Comparison of ENCODE assay signal across 8 cellular contexts in the genomic region with DNA sequence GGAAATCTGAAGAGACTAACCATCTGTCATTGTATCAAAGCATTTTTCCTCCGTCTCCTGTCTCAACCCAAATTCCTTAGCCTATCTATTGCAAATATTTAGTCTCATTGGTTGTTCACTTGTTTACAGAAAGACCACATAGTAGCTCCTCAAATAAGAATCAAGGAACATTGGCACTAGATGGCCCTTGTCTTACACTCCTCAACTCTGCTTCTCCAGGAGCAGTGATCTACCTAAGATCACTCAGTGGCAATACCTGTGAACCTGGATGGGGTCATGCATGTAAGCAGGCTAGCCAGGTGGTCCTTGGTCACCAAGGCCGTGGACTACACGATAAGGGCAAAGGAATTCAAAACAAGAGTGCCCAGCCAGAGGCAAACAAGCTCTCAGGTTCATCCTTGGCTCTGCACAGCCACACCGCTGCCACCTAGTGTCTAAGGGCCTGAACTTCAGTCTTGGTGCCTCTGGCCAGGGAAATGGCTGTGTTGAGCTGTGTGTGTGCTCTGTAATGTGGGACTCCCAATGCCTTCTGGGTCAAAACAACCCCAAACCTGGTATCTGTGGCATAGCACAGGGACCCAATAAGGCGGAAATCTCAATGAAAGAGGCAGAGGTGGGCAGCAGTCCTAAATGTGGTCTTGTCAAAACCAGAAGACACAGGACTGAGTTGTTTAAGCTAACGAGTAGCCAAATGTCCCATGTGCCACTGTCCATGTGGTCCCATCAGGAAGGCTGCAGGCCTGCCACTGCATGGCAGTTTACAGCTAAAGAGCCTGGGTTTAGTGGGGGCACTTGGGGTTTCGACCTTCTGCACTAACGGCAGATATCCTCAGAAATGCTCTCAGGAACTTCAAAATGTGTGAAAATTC. TPM values are rescaled to one million over a fixed set of nuclear protein-coding genes. Genes with fewer than 3 reads are reported as not detected.
DNase-seq lines count a peak whose midpoint lies in the region; ATAC-seq and TF ChIP-seq lines count a peak whose summit lies in the region.

No MANE protein-coding gene starts in this region.

- no peaks in the 10 kb centered on the region for H3K79me2 ChIP-seq in H9 (ENCODE audit: insufficient read depth, low read length)

- no peak overlapping the region for H3K9ac ChIP-seq in H9 (ENCODE audit: extremely low read depth, insufficient read length, low read length)

- H4K8ac ChIP-seq in H9 (replicated peaks; ENCODE audit: insufficient read length, low read depth, low read length) = no peak overlapping the region

- H2BK5ac ChIP-seq in H9 (ENCODE audit: insufficient read length, low read length) = no peak overlapping the region

- H3K4me1 ChIP-seq in H9 (ENCODE audit: insufficient read depth, low read length) (peaks cover 2% of the 10 kb centered on the region; the same call in 1 of the 2 replicates), testis (peaks cover 20% of the 10 kb centered on the region)

- no CpG with 5 or more reads among the region's 8 CpGs for WGBS in H9 (ENCODE audit: extremely low coverage, insufficient read length, low lambda C conversion rate)
- WGBS in testis, 2 donors = 55 to 57% methylated on average over 8 of the region's 8 CpGs

- peaks cover 5 to 6% of the 10 kb centered on the region in 2 experiments for H3K4me1 Mint-ChIP-seq in H9
- H3K4me1 Mint-ChIP-seq in activated T-cell treated with anti-CD3 and anti-CD28 coated beads, Interleukin-2, amount 50 U/mL, for 72 hours (ENCODE audit: low read depth) = peaks cover 14% of the 10 kb centered on the region

- no peaks in the 10 kb centered on the region for H3K27me3 Mint-ChIP-seq in H9 (ENCODE audit: low read depth)
- H3K27me3 Mint-ChIP-seq in activated T-cell treated with anti-CD3 and anti-CD28 coated beads, Interleukin-2, amount 50 U/mL, for 72 hours (ENCODE audit: low read depth) = no peaks in the 10 kb centered on the region

- H3K27ac ChIP-seq in H9 (ENCODE audit: insufficient read length, low read depth, low read length) (no peak overlapping the region), testis (no peak overlapping the region)

- no peak overlapping the region for H2BK12ac ChIP-seq in H9 (ENCODE audit: insufficient read length, low read depth, low read length)

- H3K9me3 ChIP-seq in H9 (ENCODE audit: control insufficient read depth, low read depth, low read length) (no peaks in the 10 kb centered on the region), testis (no peaks in the 10 kb centered on the region)

- no peak overlapping the region for H2BK15ac ChIP-seq in H9 (ENCODE audit: low read depth, low read length)

- no peak overlapping the region for H2AFZ ChIP-seq in H9 (ENCODE audit: low read length)

- DNase-seq in GM04504 (ENCODE audit: low read depth) (peak; percentile 52), H9 (peak; percentile 90), LoVo (ENCODE audit: low spot score) (peak; percentile 74), RPMI7951 (ENCODE audit: low read depth) (peak; percentile 63), fibroblast of peridontal ligament (ENCODE audit: extremely low read depth) (peak; percentile 78), nucleus accumbens (lab: John Stamatoyannopoulos, UW) (peak in 49 of 56 donors; percentile 11 to 82 (median 43)), testis (peak; percentile 87)
- peak; percentile 74 to 75 for DNase-seq in activated T-cell treated with anti-CD3 and anti-CD28 coated beads, Interleukin-2, amount 50 U/mL, for 72 hours

- no peak overlapping the region for H3T11ph ChIP-seq in H9 (ENCODE audit: low read length)

- H3K79me1 ChIP-seq in H9 (ENCODE audit: insufficient read depth, low read depth, low read length, poor library complexity, severe bottlenecking) = no peaks in the 10 kb centered on the region

- peaks cover 0 to 6% (median 3%) of the 10 kb centered on the region in 3 experiments; a peak in 5 of 7 replicates for H3K36me3 Mint-ChIP-seq in H9 (ENCODE audit: insufficient read depth in 1 of 3, low read depth in 3 of 3)
- no peaks in the 10 kb centered on the region for H3K36me3 Mint-ChIP-seq in activated T-cell treated with anti-CD3 and anti-CD28 coated beads, Interleukin-2, amount 50 U/mL, for 72 hours (ENCODE audit: insufficient read depth in 2 of 2)

- no peaks in the 10 kb centered on the region for H3K23me2 ChIP-seq in H9 (ENCODE audit: insufficient read length, low read depth, low read length, poor library complexity, severe bottlenecking)

- intact Hi-C loops in testis (cut with DNase I; ENCODE audit: low total_unique reads) = loop anchor here (10.0 kb wide), 1 partner anchor 53 kb away; a partner anchor contains a TSS

- no peak overlapping the region for H3K4me2 ChIP-seq in H9 (ENCODE audit: insufficient read depth, insufficient read length, low read length)

- H3K27ac Mint-ChIP-seq in H9 = peak overlapping the region in 2 of 3 experiments; percentile 2 to 78; a peak in 2 of 7 replicates
- peak overlapping the region; percentile 38 for H3K27ac Mint-ChIP-seq in activated T-cell treated with anti-CD3 and anti-CD28 coated beads, Interleukin-2, amount 50 U/mL, for 72 hours

- no peak overlapping the region for H3K4ac ChIP-seq in H9 (ENCODE audit: low read depth, low read length)

- H3K14ac ChIP-seq in H9 (ENCODE audit: insufficient read depth, low read length) = no peak overlapping the region

- peak; percentile 82 for ATAC-seq in activated T-cell treated with anti-CD3 and anti-CD28 coated beads, Interleukin-2, amount 50 U/mL, for 72 hours (replicated peaks in 1 of 2)

- H3K4me3 Mint-ChIP-seq in H9 = no peak overlapping the region
- no peak overlapping the region for H3K4me3 Mint-ChIP-seq in activated T-cell treated with anti-CD3 and anti-CD28 coated beads, Interleukin-2, amount 50 U/mL, for 72 hours

- H4K20me1 ChIP-seq in H9 (ENCODE audit: control insufficient read depth, insufficient read depth, insufficient read length) = no peaks in the 10 kb centered on the region

- H3K27me3 ChIP-seq in H9 (ENCODE audit: insufficient read depth, low read length) = no peaks in the 10 kb centered on the region
- H3K27me3 ChIP-seq in testis = no peaks in the 10 kb centered on the region

- no peak overlapping the region for H3K56ac ChIP-seq in H9 (ENCODE audit: insufficient read length, low read depth, low read length)

- peak; percentile 88 for TF ChIP-seq CTCF in H9 (conservative IDR thresholded peaks at IDR 0.05)
- TF ChIP-seq CTCF in testis (IDR thresholded peaks at IDR 0.05) = peak; percentile 60 to 78 (median 75)

- no peak overlapping the region for H3K18ac ChIP-seq in H9 (ENCODE audit: insufficient read length, low read depth, low read length)

- H4K91ac ChIP-seq in H9 (ENCODE audit: insufficient read length, low read depth, low read length) = no peak overlapping the region

- no peak overlapping the region for H2BK120ac ChIP-seq in H9 (ENCODE audit: low read depth, low read length, poor library complexity, severe bottlenecking)

- H2BK20ac ChIP-seq in H9 (ENCODE audit: low read depth, low read length, poor library complexity, severe bottlenecking) = no peak overlapping the region

- TF ChIP-seq POLR2A in testis (IDR thresholded peaks at IDR 0.05) = no peak

- no peaks in the 10 kb centered on the region for H3K36me3 ChIP-seq in testis (ENCODE audit: low read depth, missing control alignments)

- no peak overlapping the region for H3K4me3 ChIP-seq in testis

- no peak overlapping the region for H3K23ac ChIP-seq in H9 (ENCODE audit: insufficient read length, low read depth, low read length)

- H3K9me3 Mint-ChIP-seq in H9 = no peaks in the 10 kb centered on the region
- H3K9me3 Mint-ChIP-seq in activated T-cell treated with anti-CD3 and anti-CD28 coated beads, Interleukin-2, amount 50 U/mL, for 72 hours = no peaks in the 10 kb centered on the region

- no peak overlapping the region for H4K5ac ChIP-seq in H9 (ENCODE audit: insufficient read length, low read depth, low read length)

- no peak overlapping the region for H2AK5ac ChIP-seq in H9 (ENCODE audit: insufficient read length, low read length)

RNA-seq across cellular contexts. Expression of a gene that starts 54.5 kb away (rescaled TPM):
- total RNA-seq in H9 (2021) (9.9 and 10.6 TPM in 2 replicates), testis (1 to 10 TPM; 6.1 to 6.7 TPM)
- 5.4 and 6.3 TPM in 2 replicates for total RNA-seq in RPMI7951 (2014; rRNA removed; shearing (Covaris generic))
- 1 to 10 TPM; 1.4 to 4.5 TPM for total RNA-seq in activated T-cell treated with anti-CD3 and anti-CD28 coated beads, Interleukin-2, amount 50 U/mL, for 72 hours
- 3.7 TPM for polyA plus RNA-seq in testis (ENCODE audit: insufficient read depth, low read depth, low replicate concordance)
